36 cellular contexts compared by ENCODE assay signal in the genomic region with DNA sequence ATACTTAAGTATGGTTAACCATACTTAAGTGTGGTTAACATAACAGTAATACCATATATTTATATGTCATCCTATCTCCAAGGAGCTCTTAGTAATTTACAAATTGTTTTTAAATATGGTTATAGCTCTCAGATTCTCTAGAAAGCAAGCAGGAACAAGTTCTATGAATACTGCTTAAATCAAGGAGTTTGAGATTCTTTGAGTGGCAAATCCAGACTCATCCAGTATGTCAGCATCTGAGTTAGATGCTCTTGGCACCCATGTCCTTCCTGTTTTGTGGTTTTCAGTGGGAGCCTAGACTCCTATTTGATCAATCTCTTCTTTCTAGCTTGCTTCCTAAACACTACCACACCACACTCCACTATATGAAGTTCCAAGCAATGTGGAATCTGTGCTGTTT.
"Had no signal": no experiment of that assay in that cellular context is flagged by ENCODE, and none has a peak within 500 bp of the region (broad histone marks: within the 10 kb centered on the region; RNA-seq: fewer than 3 reads in every experiment).

No MANE protein-coding gene starts in this region.

- H3K4me1 Mint-ChIP-seq: activated CD4-positive, alpha-beta T cell treated with anti-CD3 and anti-CD28 coated beads for 36 hours; activated CD4-positive, alpha-beta T cell treated with anti-CD3 and anti-CD28 coated beads, Interleukin-2, amount 10 ng/mL, durations not matched to agents 24 days and 14 days; activated CD8-positive, alpha-beta memory T cell treated with anti-CD3 and anti-CD28 coated beads, Interleukin-2, amount 10 ng/mL, durations not matched to agents 7 days and 5 days; activated naive CD4-positive, alpha-beta T cell treated with anti-CD3 and anti-CD28 coated beads, Interleukin-2, amount 50 U/mL, for 24 hours; activated naive CD8-positive, alpha-beta T cell treated with anti-CD3 and anti-CD28 coated beads for 36 hours; activated naive CD8-positive, alpha-beta T cell treated with anti-CD3 and anti-CD28 coated beads, Interleukin-2, amount 50 U/mL, for 24 hours; endodermal cell; T-helper 17 cell had no signal

- H3K27me3 ChIP-seq: adrenal gland, body of pancreas, cardiac muscle cell, colonic mucosa, esophagus muscularis mucosa, gastroesophageal sphincter, heart right ventricle had no signal

- ATAC-seq: activated CD4-positive, alpha-beta T cell treated with anti-CD3 and anti-CD28 coated beads for 36 hours; activated CD8-positive, alpha-beta memory T cell treated with anti-CD3 and anti-CD28 coated beads, Interleukin-2, amount 10 ng/mL, durations not matched to agents 7 days and 5 days; activated CD8-positive, alpha-beta T cell treated with anti-CD3 and anti-CD28 coated beads, Interleukin-2, amount 10 ng/mL, durations not matched to agents 7 days and 5 days; activated naive CD8-positive, alpha-beta T cell treated with anti-CD3 and anti-CD28 coated beads, Interleukin-2, amount 50 U/mL, for 24 hours; body of pancreas; gastroesophageal sphincter; heart right ventricle; T-helper 17 cell had no signal

- DNase-seq: activated CD4-positive, alpha-beta memory T cell treated with anti-CD3 and anti-CD28 coated beads for 36 hours; activated CD4-positive, alpha-beta T cell treated with anti-CD3 and anti-CD28 coated beads for 36 hours; activated CD4-positive, alpha-beta T cell treated with anti-CD3 and anti-CD28 coated beads, Interleukin-2, amount 10 ng/mL, durations not matched to agents 24 days and 14 days; activated CD4-positive, CD25-positive, alpha-beta regulatory T cell; activated CD4-positive, CD25-positive, alpha-beta regulatory T cell treated with anti-CD3 and anti-CD28 coated beads, Interleukin-2, amount 50 U/mL, for 72 hours; activated CD8-positive, alpha-beta memory T cell treated with anti-CD3 and anti-CD28 coated beads, Interleukin-2, amount 10 ng/mL, durations not matched to agents 7 days and 5 days; activated CD8-positive, alpha-beta memory T cell treated with anti-CD3 and anti-CD28 coated beads, Interleukin-2, amount 50 U/mL, for 4 hours; activated CD8-positive, alpha-beta T cell treated with anti-CD3 and anti-CD28 coated beads, Interleukin-2, amount 10 ng/mL, durations not matched to agents 7 days and 5 days; activated effector memory CD4-positive, alpha-beta T cell treated with anti-CD3 and anti-CD28 coated beads, Interleukin-2, amount 50 U/mL, for 16 hours; activated naive CD4-positive, alpha-beta T cell treated with anti-CD3 and anti-CD28 coated beads for 36 hours; activated naive CD8-positive, alpha-beta T cell treated with anti-CD3 and anti-CD28 coated beads for 36 hours; activated naive CD8-positive, alpha-beta T cell treated with anti-CD3 and anti-CD28 coated beads, Interleukin-2, amount 50 U/mL, for 24 hours; activated T-cell treated with anti-CD3 and anti-CD28 coated beads, Interleukin-2, amount 50 U/mL, for 1 hour; activated T-cell treated with anti-CD3 and anti-CD28 coated beads, Interleukin-2, amount 50 U/mL, for 48 hours; adrenal gland; amygdala; aorta; body of pancreas; central memory CD4-positive, alpha-beta T cell; cerebellar nuclear complex; colonic mucosa; effector memory CD4-positive, alpha-beta T cell; endodermal cell; erythroblast; foreskin melanocyte; heart right ventricle; T-helper 1 cell; T-helper 17 cell; T1000 had no signal

- H3K36me3 Mint-ChIP-seq: activated CD4-positive, alpha-beta memory T cell treated with anti-CD3 and anti-CD28 coated beads for 36 hours; activated CD8-positive, alpha-beta memory T cell treated with anti-CD3 and anti-CD28 coated beads, Interleukin-2, amount 10 ng/mL, durations not matched to agents 7 days and 5 days; activated naive CD4-positive, alpha-beta T cell treated with anti-CD3 and anti-CD28 coated beads, Interleukin-2, amount 50 U/mL, for 24 hours; activated naive CD8-positive, alpha-beta T cell treated with anti-CD3 and anti-CD28 coated beads for 36 hours had no signal

- H3K36me3 ChIP-seq: adrenal gland, cardiac muscle cell, colonic mucosa, esophagus muscularis mucosa, gastroesophageal sphincter, heart right ventricle had no signal

- H3K27me3 Mint-ChIP-seq: activated CD4-positive, alpha-beta memory T cell treated with anti-CD3 and anti-CD28 coated beads for 36 hours; activated CD4-positive, alpha-beta T cell treated with anti-CD3 and anti-CD28 coated beads for 36 hours; activated CD4-positive, alpha-beta T cell treated with anti-CD3 and anti-CD28 coated beads, Interleukin-2, amount 10 ng/mL, durations not matched to agents 24 days and 14 days; activated CD8-positive, alpha-beta memory T cell treated with anti-CD3 and anti-CD28 coated beads, Interleukin-2, amount 10 ng/mL, durations not matched to agents 7 days and 5 days; activated naive CD4-positive, alpha-beta T cell treated with anti-CD3 and anti-CD28 coated beads, Interleukin-2, amount 50 U/mL, for 24 hours; activated naive CD8-positive, alpha-beta T cell treated with anti-CD3 and anti-CD28 coated beads for 36 hours; activated naive CD8-positive, alpha-beta T cell treated with anti-CD3 and anti-CD28 coated beads, Interleukin-2, amount 50 U/mL, for 24 hours; T-helper 17 cell had no signal

- H3K4me1 ChIP-seq: adrenal gland, body of pancreas, colonic mucosa, esophagus muscularis mucosa, gastroesophageal sphincter, heart right ventricle had no signal

- H3K27ac ChIP-seq: adrenal gland, body of pancreas, cardiac muscle cell, colonic mucosa, esophagus muscularis mucosa, gastroesophageal sphincter, heart right ventricle had no signal

- H3K9me3 ChIP-seq: colonic mucosa had no signal

- H3K4me3 Mint-ChIP-seq: activated CD4-positive, alpha-beta memory T cell treated with anti-CD3 and anti-CD28 coated beads for 36 hours; activated CD4-positive, alpha-beta T cell treated with anti-CD3 and anti-CD28 coated beads for 36 hours; activated CD4-positive, alpha-beta T cell treated with anti-CD3 and anti-CD28 coated beads, Interleukin-2, amount 10 ng/mL, durations not matched to agents 24 days and 14 days; activated CD8-positive, alpha-beta memory T cell treated with anti-CD3 and anti-CD28 coated beads, Interleukin-2, amount 10 ng/mL, durations not matched to agents 7 days and 5 days; activated CD8-positive, alpha-beta T cell treated with anti-CD3 and anti-CD28 coated beads, Interleukin-2, amount 10 ng/mL, durations not matched to agents 7 days and 5 days; activated naive CD4-positive, alpha-beta T cell treated with anti-CD3 and anti-CD28 coated beads for 36 hours; activated naive CD4-positive, alpha-beta T cell treated with anti-CD3 and anti-CD28 coated beads, Interleukin-2, amount 50 U/mL, for 24 hours; activated naive CD8-positive, alpha-beta T cell treated with anti-CD3 and anti-CD28 coated beads for 36 hours; activated naive CD8-positive, alpha-beta T cell treated with anti-CD3 and anti-CD28 coated beads, Interleukin-2, amount 50 U/mL, for 24 hours; activated T-helper 1 cell treated with anti-CD3 and anti-CD28 coated beads, Interleukin-12 subunit alpha, Interleukin-12 subunit beta, Interleukin-2, Interleukin-4 antibody, amounts not matched to agents 30 ng/mL and 10 ng/mL and 1 ng/mL, durations not matched to agents 14 hours and 24 hours and 36 hours; endodermal cell; T-helper 17 cell; T-helper 2 cell treated with Interferon-gamma antibody and Interleukin-4, amounts not matched to agents 5 μg/mL and 100 μg/mL, for 36 hours had no signal

- H3K4me3 ChIP-seq: adrenal gland, body of pancreas, cardiac muscle cell, colonic mucosa, esophagus muscularis mucosa, gastroesophageal sphincter, heart right ventricle had no signal

- H3K27ac Mint-ChIP-seq: activated CD4-positive, alpha-beta memory T cell treated with anti-CD3 and anti-CD28 coated beads for 36 hours; activated CD4-positive, alpha-beta T cell treated with anti-CD3 and anti-CD28 coated beads for 36 hours; activated CD4-positive, alpha-beta T cell treated with anti-CD3 and anti-CD28 coated beads, Interleukin-2, amount 10 ng/mL, durations not matched to agents 24 days and 14 days; activated CD8-positive, alpha-beta memory T cell treated with anti-CD3 and anti-CD28 coated beads, Interleukin-2, amount 10 ng/mL, durations not matched to agents 7 days and 5 days; activated CD8-positive, alpha-beta T cell treated with anti-CD3 and anti-CD28 coated beads, Interleukin-2, amount 10 ng/mL, durations not matched to agents 7 days and 5 days; activated naive CD4-positive, alpha-beta T cell treated with anti-CD3 and anti-CD28 coated beads for 36 hours; activated naive CD4-positive, alpha-beta T cell treated with anti-CD3 and anti-CD28 coated beads, Interleukin-2, amount 50 U/mL, for 24 hours; activated naive CD8-positive, alpha-beta T cell treated with anti-CD3 and anti-CD28 coated beads for 36 hours; activated naive CD8-positive, alpha-beta T cell treated with anti-CD3 and anti-CD28 coated beads, Interleukin-2, amount 50 U/mL, for 24 hours; activated T-helper 1 cell treated with anti-CD3 and anti-CD28 coated beads, Interleukin-12 subunit alpha, Interleukin-12 subunit beta, Interleukin-2, Interleukin-4 antibody, amounts not matched to agents 30 ng/mL and 10 ng/mL and 1 ng/mL, durations not matched to agents 14 hours and 24 hours and 36 hours; activated T-helper 2 cell treated with anti-CD3 and anti-CD28 coated beads, Interferon-gamma antibody, Interleukin-2, Interleukin-4, amounts not matched to agents 10 μg/mL and 5 μg/mL and 100 μg/mL, durations not matched to agents 14 hours and 24 hours and 36 hours; endodermal cell; T-helper 17 cell; T-helper 2 cell treated with Interferon-gamma antibody and Interleukin-4, amounts not matched to agents 5 μg/mL and 100 μg/mL, for 36 hours had no signal
